Comparison of ENCODE assay signal across 15 cellular contexts in genomic region chr6:45924763-45925342, GRCh38.
"Had no signal": no experiment of that assay in that cellular context is flagged by ENCODE, and none has a peak within 500 bp of the region (broad histone marks: within the 10 kb centered on the region; RNA-seq: fewer than 3 reads in every experiment).

No MANE protein-coding gene starts in this region.

- H3K27me3 ChIP-seq: heart left ventricle, neutrophil, transverse colon had no signal

- H3K9me3 Mint-ChIP-seq: activated naive CD4-positive, alpha-beta T cell treated with anti-CD3 and anti-CD28 coated beads, Interleukin-2, amount 10 ng/mL, durations not matched to agents 7 days and 5 days; mesothelial cell of epicardium; stimulated activated naive B cell treated with anti-CD40 and anti-IgM and Interleukin-4, amounts not matched to agents 10 μg/mL and 1 μg/mL and 100 μg/mL, for 72 hours had no signal

- H3K4me3 ChIP-seq: coronary artery, heart left ventricle, transverse colon had no signal

- FAIRE-seq: frontal cortex, keratinocyte, small intestine had no signal

- H3K4me3 Mint-ChIP-seq: activated naive CD4-positive, alpha-beta T cell treated with anti-CD3 and anti-CD28 coated beads, Interleukin-2, amount 10 ng/mL, durations not matched to agents 7 days and 5 days; mesothelial cell of epicardium; stimulated activated naive B cell treated with anti-CD40 and anti-IgM and Interleukin-4, amounts not matched to agents 10 μg/mL and 1 μg/mL and 100 μg/mL, for 72 hours had no signal

- H3K27ac Mint-ChIP-seq: mesothelial cell of epicardium; progenitor cell of endocrine pancreas; stimulated activated naive B cell treated with anti-CD40 and anti-IgM and Interleukin-4, amounts not matched to agents 10 μg/mL and 1 μg/mL and 100 μg/mL, for 72 hours had no signal

- H3K36me3 ChIP-seq: neutrophil, transverse colon had no signal

- H3K9me3 ChIP-seq: heart left ventricle, neutrophil, transverse colon had no signal

- ATAC-seq: heart left ventricle, right cardiac atrium had no signal

- H3K27me3 Mint-ChIP-seq: activated naive CD4-positive, alpha-beta T cell treated with anti-CD3 and anti-CD28 coated beads, Interleukin-2, amount 10 ng/mL, durations not matched to agents 7 days and 5 days; progenitor cell of endocrine pancreas; stimulated activated naive B cell treated with anti-CD40 and anti-IgM and Interleukin-4, amounts not matched to agents 10 μg/mL and 1 μg/mL and 100 μg/mL, for 72 hours had no signal

- DNase-seq: activated CD4-positive, CD25-positive, alpha-beta regulatory T cell; activated naive CD4-positive, alpha-beta T cell treated with anti-CD3 and anti-CD28 coated beads, Interleukin-2, amount 10 ng/mL, durations not matched to agents 7 days and 5 days; central memory CD4-positive, alpha-beta T cell; effector CD8-positive, alpha-beta T cell; heart left ventricle; right cardiac atrium; small intestine; transverse colon had no signal

- H3K36me3 Mint-ChIP-seq: activated naive CD4-positive, alpha-beta T cell treated with anti-CD3 and anti-CD28 coated beads, Interleukin-2, amount 10 ng/mL, durations not matched to agents 7 days and 5 days; mesothelial cell of epicardium; stimulated activated naive B cell treated with anti-CD40 and anti-IgM and Interleukin-4, amounts not matched to agents 10 μg/mL and 1 μg/mL and 100 μg/mL, for 72 hours had no signal

- H3K27ac ChIP-seq: coronary artery, heart left ventricle, neutrophil, transverse colon had no signal
